Comparison of ENCODE assay signal across 13 cellular contexts in the genomic region with DNA sequence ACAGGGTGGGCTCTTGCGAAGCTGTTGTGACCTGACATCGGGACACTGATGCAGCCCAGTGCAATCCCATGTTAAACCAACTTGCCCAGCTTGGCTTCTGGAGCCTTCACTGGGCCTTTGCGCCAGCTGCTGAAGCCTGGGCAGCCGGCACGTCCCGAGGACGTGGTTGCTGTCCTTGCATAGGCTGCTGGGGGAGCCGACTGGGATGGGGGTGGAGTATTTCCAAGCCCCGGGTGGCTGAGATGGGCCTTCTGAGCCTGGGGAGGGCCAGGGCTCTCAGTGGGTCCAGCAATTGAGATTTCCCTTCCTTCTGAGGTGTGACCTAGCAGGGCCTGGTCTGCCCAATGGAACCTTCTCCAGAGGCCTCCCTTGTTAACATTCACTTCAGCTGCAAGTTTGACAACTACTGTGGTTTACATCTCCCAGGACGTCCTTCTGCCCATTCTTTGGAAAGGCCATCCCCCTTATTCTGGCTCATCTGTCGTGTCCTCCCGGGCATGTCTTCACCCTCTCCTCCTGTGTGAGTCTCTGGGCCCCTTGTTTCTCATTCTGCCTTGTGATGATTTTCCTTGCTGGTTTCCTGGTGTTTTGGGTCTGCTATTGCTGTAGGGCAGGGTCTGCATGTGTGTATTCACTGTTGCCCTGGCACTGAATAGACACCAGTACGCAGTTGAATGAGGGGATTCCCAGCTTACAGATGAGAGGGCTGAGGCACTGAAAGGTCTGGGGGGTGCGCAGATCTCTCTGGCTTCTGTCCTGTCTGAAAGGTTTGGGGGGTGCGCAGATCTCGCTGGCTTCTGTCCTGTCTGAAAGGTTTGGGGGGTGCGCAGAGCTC. TPM values are rescaled to one million over a fixed set of nuclear protein-coding genes. Genes with fewer than 3 reads are reported as not detected.
DNase-seq lines count a peak whose midpoint lies in the region; ATAC-seq and TF ChIP-seq lines count a peak whose summit lies in the region.
"Had no signal": no experiment of that assay in that cellular context is flagged by ENCODE, and none has a peak within 500 bp of the region (broad histone marks: within the 10 kb centered on the region; RNA-seq: fewer than 3 reads in every experiment).

No MANE protein-coding gene starts in this region.

- no peak for DNase-seq in activated naive CD4-positive, alpha-beta T cell treated with anti-CD3 and anti-CD28 coated beads, Interleukin-2, amount 50 U/mL, for 16 hours
- DNase-seq in memory B cell (ENCODE audit: low spot score in 2 of 2), result no peak
- no peak for DNase-seq in transverse colon
- DNase-seq in GOT3 (lab: John Stamatoyannopoulos, UW), result no peak
- DNase-seq in stimulated activated CD4-positive, alpha-beta T cell treated with anti-CD3 and anti-CD28 coated beads, Interleukin-1b, Interleukin-23, amount 100 ng/mL, for 48 hours, result no peak
- DNase-seq in KBM-7, result no peak
- DNase-seq: EL, MV-4-11, ovary had no signal

- in situ Hi-C loops in transverse colon (cut with MboI; ENCODE audit: low pct_ligation_motif_present in 1 of 4, low pct_unique_long_range_greater_than_20kb in 1 of 4, low sequenced_read_pairs in 3 of 4) (loop anchor here in 3 of 4 donors (25.0 kb wide), 4 partner anchors 239 to 1611 kb away; a partner anchor contains a TSS), KBM-7 (cut with MboI; ENCODE audit: low pct_unique_long_range_greater_than_20kb, low sequenced_read_pairs) (loop anchor here (25.0 kb wide), 1 partner anchor 464 kb away; a partner anchor contains a TSS)

- no peak for TF ChIP-seq POLR2A in transverse colon (IDR thresholded peaks at IDR 0.05)

- peak overlapping the region; percentile 23 for H3K4me3 Mint-ChIP-seq in activated naive CD4-positive, alpha-beta T cell treated with anti-CD3 and anti-CD28 coated beads, Interleukin-2, amount 50 U/mL, for 24 hours
- H3K4me3 Mint-ChIP-seq in activated T-helper 17 cell treated with anti-CD3 and anti-CD28 coated beads, Interleukin-2, amount 50 U/mL, for 72 hours, result peak overlapping the region; percentile 61
- no peak overlapping the region for H3K4me3 Mint-ChIP-seq in memory B cell

- no peak overlapping the region for H3K4me3 ChIP-seq in transverse colon
- H3K4me3 ChIP-seq: ovary, upper lobe of left lung had no signal

- no peak for TF ChIP-seq CTCF in transverse colon (IDR thresholded peaks at IDR 0.05)

- no peaks in the 10 kb centered on the region for H3K36me3 ChIP-seq in transverse colon
- H3K36me3 ChIP-seq: ovary had no signal

- H3K27ac Mint-ChIP-seq in activated naive CD4-positive, alpha-beta T cell treated with anti-CD3 and anti-CD28 coated beads, Interleukin-2, amount 50 U/mL, for 24 hours, result peak overlapping the region; percentile 89
- H3K27ac Mint-ChIP-seq in activated T-helper 17 cell treated with anti-CD3 and anti-CD28 coated beads, Interleukin-2, amount 50 U/mL, for 72 hours, result peak overlapping the region; percentile 89
- peak overlapping the region; percentile 92 for H3K27ac Mint-ChIP-seq in memory B cell

- H3K9me3 Mint-ChIP-seq in activated naive CD4-positive, alpha-beta T cell treated with anti-CD3 and anti-CD28 coated beads, Interleukin-2, amount 50 U/mL, for 24 hours, result no peaks in the 10 kb centered on the region
- H3K9me3 Mint-ChIP-seq in activated T-helper 17 cell treated with anti-CD3 and anti-CD28 coated beads, Interleukin-2, amount 50 U/mL, for 72 hours, result no peaks in the 10 kb centered on the region
- no peaks in the 10 kb centered on the region for H3K9me3 Mint-ChIP-seq in memory B cell
- H3K9me3 Mint-ChIP-seq: activated naive CD4-positive, alpha-beta T cell treated with anti-CD3 and anti-CD28 coated beads, Interleukin-2, amount 50 U/mL, for 72 hours had no signal

- TF ChIP-seq EP300 in transverse colon (IDR thresholded peaks at IDR 0.05; ENCODE audit: low read depth), result no peak

- H3K4me1 Mint-ChIP-seq in activated naive CD4-positive, alpha-beta T cell treated with anti-CD3 and anti-CD28 coated beads, Interleukin-2, amount 50 U/mL, for 24 hours, result peaks cover 56% of the 10 kb centered on the region
- peaks cover 27% of the 10 kb centered on the region for H3K4me1 Mint-ChIP-seq in activated T-helper 17 cell treated with anti-CD3 and anti-CD28 coated beads, Interleukin-2, amount 50 U/mL, for 72 hours
- H3K4me1 Mint-ChIP-seq in memory B cell, result peaks cover 46% of the 10 kb centered on the region

- intact Hi-C loops in transverse colon (cut with DNase I; ENCODE audit: low total_unique reads), result no loop called here

- no peaks in the 10 kb centered on the region for H3K27me3 Mint-ChIP-seq in activated naive CD4-positive, alpha-beta T cell treated with anti-CD3 and anti-CD28 coated beads, Interleukin-2, amount 50 U/mL, for 24 hours
- H3K27me3 Mint-ChIP-seq in activated T-helper 17 cell treated with anti-CD3 and anti-CD28 coated beads, Interleukin-2, amount 50 U/mL, for 72 hours, result no peaks in the 10 kb centered on the region
- H3K27me3 Mint-ChIP-seq in memory B cell, result no peaks in the 10 kb centered on the region

- H3K4me1 ChIP-seq in transverse colon, result peaks cover 17 to 42% (median 27%) of the 10 kb centered on the region in 4 donors

- H3K27ac ChIP-seq in transverse colon, result no peak overlapping the region
- H3K27ac ChIP-seq: ovary had no signal

- H3K36me3 Mint-ChIP-seq in activated naive CD4-positive, alpha-beta T cell treated with anti-CD3 and anti-CD28 coated beads, Interleukin-2, amount 50 U/mL, for 24 hours, result peaks cover 4% of the 10 kb centered on the region
- H3K36me3 Mint-ChIP-seq in activated T-helper 17 cell treated with anti-CD3 and anti-CD28 coated beads, Interleukin-2, amount 50 U/mL, for 72 hours (ENCODE audit: low read depth), result peaks cover 28% of the 10 kb centered on the region
- H3K36me3 Mint-ChIP-seq in memory B cell, result no peaks in the 10 kb centered on the region

- no peaks in the 10 kb centered on the region for H3K9me3 ChIP-seq in transverse colon
- H3K9me3 ChIP-seq: ovary, upper lobe of left lung had no signal

- no peak for ATAC-seq in activated T-helper 17 cell treated with anti-CD3 and anti-CD28 coated beads, Interleukin-2, amount 50 U/mL, for 72 hours (replicated peaks)
- ATAC-seq in memory B cell (ENCODE audit: low read depth), result peak; percentile 46
- ATAC-seq: activated naive CD4-positive, alpha-beta T cell treated with anti-CD3 and anti-CD28 coated beads, Interleukin-2, amount 50 U/mL, for 72 hours had no signal

- 81 to 100% methylated on average over 1 to 17 of the region's 17 CpGs for WGBS in transverse colon (ENCODE audit: low coverage in 1 of 2), 2 donors

- H3K27me3 ChIP-seq in transverse colon, result no peaks in the 10 kb centered on the region
- H3K27me3 ChIP-seq: ovary, upper lobe of left lung had no signal

RNA-seq across cellular contexts. Expression of a gene that starts 34.4 kb away (rescaled TPM):
- total RNA-seq in activated T-helper 17 cell treated with anti-CD3 and anti-CD28 coated beads, Interleukin-2, amount 50 U/mL, for 72 hours, result 10 to 100 TPM; 46.1 to 58.1 TPM
- 10 to 100 TPM; 41.4 to 68.5 (median 58.4) TPM for total RNA-seq in transverse colon
